In the genomic region with DNA sequence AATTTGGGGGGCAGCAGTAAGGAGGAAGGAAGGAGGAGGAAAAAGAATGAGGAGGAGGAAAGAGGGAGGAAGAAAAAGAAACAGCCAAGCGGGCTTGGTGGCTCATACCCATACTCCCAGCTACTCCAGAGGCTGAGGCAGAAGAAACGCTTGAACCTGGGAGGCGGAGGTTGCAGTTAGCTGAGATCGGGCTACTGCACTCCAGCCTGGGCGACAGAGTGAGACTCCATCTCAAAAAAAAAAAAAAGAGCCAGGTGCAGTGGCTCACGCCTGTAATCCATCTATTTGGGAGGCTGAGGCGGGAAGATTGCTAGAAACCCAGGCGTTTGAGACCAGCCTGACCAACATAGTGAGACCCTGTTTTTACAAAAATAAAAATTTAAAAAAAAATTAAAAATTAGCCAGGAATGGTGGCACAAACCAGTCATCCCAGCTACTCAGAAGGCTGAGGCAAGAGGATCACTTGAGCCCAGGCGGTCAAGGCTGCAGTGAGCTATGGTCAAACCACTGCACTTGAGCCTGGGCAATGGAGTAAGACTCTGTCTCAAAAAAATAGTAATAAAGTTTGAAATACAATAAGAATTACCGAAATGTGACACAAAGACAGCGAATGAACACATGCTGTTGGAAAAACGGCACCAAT, we compare ENCODE assay signal across 8 cellular contexts. TPM values are rescaled to one million over a fixed set of nuclear protein-coding genes. Genes with fewer than 3 reads are reported as not detected.
DNase-seq lines count a peak whose midpoint lies in the region; ATAC-seq and TF ChIP-seq lines count a peak whose summit lies in the region.

No MANE protein-coding gene starts in this region.

- H3K4me1 ChIP-seq in colonic mucosa (no peaks in the 10 kb centered on the region), neutrophil (ENCODE audit: control insufficient read depth in 1 of 2, insufficient read depth in 1 of 2, low read depth in 1 of 2, low read length in 1 of 2) (peaks cover 15 to 17% of the 10 kb centered on the region in 2 experiments)

- H3K9ac ChIP-seq in colonic mucosa (ENCODE audit: low read depth in 2 of 2, low read length in 2 of 2) = peak overlapping the region; percentile 62 to 67

- H3K27me3 ChIP-seq in colonic mucosa (no peaks in the 10 kb centered on the region), neutrophil (no peaks in the 10 kb centered on the region)

- peak overlapping the region; percentile 52 for H3K4me3 ChIP-seq in LNCaP clone FGC (ENCODE audit: low read depth, low read length)
- H3K4me3 ChIP-seq in colonic mucosa = peak overlapping the region; percentile 6
- peak overlapping the region; percentile 35 to 41 for H3K4me3 ChIP-seq in neutrophil (ENCODE audit: low read depth in 1 of 2, low read length in 1 of 2)

- no peak for DNase-seq in LNCaP clone FGC (ENCODE audit: low read depth)
- DNase-seq in colonic mucosa = no peak
- DNase-seq in NCI-H1436 (lab: John Stamatoyannopoulos, UW) = no peak
- no peak for DNase-seq in T1000 (lab: John Stamatoyannopoulos, UW)
- DNase-seq in NCI-H446 treated with DMSO at 0.1 percent for 48 hours (lab: John Stamatoyannopoulos, UW) = no peak
- no peak for DNase-seq in T-helper 9 cell

- H3K9me3 ChIP-seq in colonic mucosa = no peaks in the 10 kb centered on the region
- no peaks in the 10 kb centered on the region for H3K9me3 ChIP-seq in neutrophil

- peak overlapping the region; percentile 87 for H3K27ac ChIP-seq in colonic mucosa
- peak overlapping the region; percentile 84 for H3K27ac ChIP-seq in neutrophil

- ATAC-seq in GM18868 (IDR thresholded peaks at IDR 0.05; ENCODE audit: unreplicated experiment) = peak; percentile 23

- intact Hi-C loops in colonic mucosa (cut with DNase I) = no loop called here

- H3K36me3 ChIP-seq in colonic mucosa = no peaks in the 10 kb centered on the region
- no peaks in the 10 kb centered on the region for H3K36me3 ChIP-seq in neutrophil

- TF ChIP-seq CTCF in LNCaP clone FGC (IDR thresholded peaks at IDR 0.05; ENCODE audit: control insufficient read depth, extremely low read depth, insufficient read depth) (no peak), colonic mucosa (IDR thresholded peaks at IDR 0.05) (no peak), neutrophil (IDR thresholded peaks at IDR 0.05) (no peak)

RNA-seq across cellular contexts. Expression of a gene that starts 14.1 kb away (rescaled TPM):
- 10 to 100 TPM; 33.0 to 34.4 TPM for total RNA-seq in colonic mucosa

RNA-seq across cellular contexts. Expression of a gene that starts 24.9 kb away (rescaled TPM):
- 100 to 1,000 TPM; 134 to 144 TPM for total RNA-seq in colonic mucosa
